In genomic region chr3:119184083-119184482, GRCh38 we compare ENCODE assay signal across 1 cellular context.
TF ChIP-seq lines count a peak whose summit lies in the region.

No MANE protein-coding gene starts in this region.

TF ChIP-seq in IMR-90, 13 proteins besides CTCF, POLR2A, EP300 and RAD21:
- no peak for TF ChIP-seq CHD1 (IDR thresholded peaks at IDR 0.05; ENCODE audit: low read depth, low read length)
- TF ChIP-seq BHLHE40 (IDR thresholded peaks at IDR 0.05; ENCODE audit: low read depth, low read length): no peak
- no peak for TF ChIP-seq USF2 (IDR thresholded peaks at IDR 0.05; ENCODE audit: low read depth, low read length)
- no peak for TF ChIP-seq RCOR1 (IDR thresholded peaks at IDR 0.05; ENCODE audit: insufficient replicate concordance, low read length)
- TF ChIP-seq CEBPB (IDR thresholded peaks at IDR 0.05; ENCODE audit: low read depth, low read length): no peak
- TF ChIP-seq ELK1 (IDR thresholded peaks at IDR 0.05; ENCODE audit: borderline replicate concordance, low read depth, low read length): no peak
- TF ChIP-seq FOS (IDR thresholded peaks at IDR 0.05; ENCODE audit: low read depth, low read length): no peak
- no peak for TF ChIP-seq NFE2L2 (IDR thresholded peaks at IDR 0.05; ENCODE audit: low read depth, low read length)
- TF ChIP-seq RFX5 (IDR thresholded peaks at IDR 0.05; ENCODE audit: low read depth, low read length): no peak
- TF ChIP-seq SMC3 (IDR thresholded peaks at IDR 0.05; ENCODE audit: low read depth, low read length): no peak
- no peak for TF ChIP-seq MXI1 (IDR thresholded peaks at IDR 0.05; ENCODE audit: borderline replicate concordance, low read depth, low read length)
- TF ChIP-seq MAZ (IDR thresholded peaks at IDR 0.05; ENCODE audit: borderline replicate concordance, low read depth, low read length): no peak
- no peak for TF ChIP-seq MAFK (IDR thresholded peaks at IDR 0.05; ENCODE audit: low read depth, low read length)
